ENCODE assay signal across 26 cellular contexts in the genomic region with DNA sequence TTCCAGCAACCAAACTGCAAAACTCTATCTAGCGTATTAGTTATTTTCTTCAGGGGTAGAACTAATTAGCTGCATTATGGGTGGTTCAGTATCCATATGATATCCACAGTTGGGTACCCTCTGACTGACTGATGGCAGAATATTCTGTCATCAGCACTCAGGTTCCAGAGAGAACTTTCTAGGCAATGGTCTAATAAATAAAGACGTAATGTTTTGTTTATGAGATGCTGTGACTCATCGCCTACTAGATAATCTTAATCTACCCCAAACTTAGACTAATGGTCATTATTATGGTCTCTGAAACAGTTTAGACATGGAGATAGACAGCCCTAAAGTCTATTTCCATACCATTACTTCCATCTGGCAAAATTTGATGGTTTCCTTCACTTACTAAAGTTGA.
"Had no signal": no experiment of that assay in that cellular context is flagged by ENCODE, and none has a peak within 500 bp of the region (broad histone marks: within the 10 kb centered on the region; RNA-seq: fewer than 3 reads in every experiment).

No MANE protein-coding gene starts in this region.

- H3K27me3 Mint-ChIP-seq: activated CD4-positive, alpha-beta memory T cell treated with anti-CD3 and anti-CD28 coated beads, Interleukin-2, amount 10 ng/mL, durations not matched to agents 7 days and 5 days; activated CD4-positive, alpha-beta T cell treated with anti-CD3 and anti-CD28 coated beads for 36 hours; activated CD4-positive, alpha-beta T cell treated with anti-CD3 and anti-CD28 coated beads, Interleukin-2, amount 10 ng/mL, durations not matched to agents 24 days and 14 days; activated naive CD4-positive, alpha-beta T cell treated with anti-CD3 and anti-CD28 coated beads, Interleukin-2, amount 10 ng/mL, durations not matched to agents 7 days and 5 days; activated naive CD8-positive, alpha-beta T cell treated with anti-CD3 and anti-CD28 coated beads, Interleukin-2, amount 10 ng/mL, durations not matched to agents 7 days and 5 days; activated T-cell treated with anti-CD3 and anti-CD28 coated beads, Interleukin-2, amount 50 U/mL, for 24 hours; effector memory CD8-positive, alpha-beta T cell had no signal

- H3K27me3 ChIP-seq: brain microvascular endothelial cell, esophagus squamous epithelium had no signal

- H3K36me3 Mint-ChIP-seq: activated naive CD4-positive, alpha-beta T cell treated with anti-CD3 and anti-CD28 coated beads, Interleukin-2, amount 10 ng/mL, durations not matched to agents 7 days and 5 days; activated naive CD4-positive, alpha-beta T cell treated with anti-CD3 and anti-CD28 coated beads, Interleukin-2, amount 50 U/mL, for 72 hours had no signal

- H3K9me3 Mint-ChIP-seq: activated CD4-positive, alpha-beta memory T cell treated with anti-CD3 and anti-CD28 coated beads, Interleukin-2, amount 10 ng/mL, durations not matched to agents 7 days and 5 days; activated CD4-positive, alpha-beta T cell treated with anti-CD3 and anti-CD28 coated beads, Interleukin-2, amount 10 ng/mL, durations not matched to agents 24 days and 14 days; activated naive CD4-positive, alpha-beta T cell treated with anti-CD3 and anti-CD28 coated beads, Interleukin-2, amount 10 ng/mL, durations not matched to agents 7 days and 5 days; activated naive CD4-positive, alpha-beta T cell treated with anti-CD3 and anti-CD28 coated beads, Interleukin-2, amount 50 U/mL, for 72 hours; activated naive CD8-positive, alpha-beta T cell treated with anti-CD3 and anti-CD28 coated beads, Interleukin-2, amount 10 ng/mL, durations not matched to agents 7 days and 5 days; activated T-cell treated with anti-CD3 and anti-CD28 coated beads, Interleukin-2, amount 50 U/mL, for 24 hours; activated T-cell treated with anti-CD3 and anti-CD28 coated beads, Interleukin-2, amount 50 U/mL, for 72 hours; effector memory CD8-positive, alpha-beta T cell had no signal

- H3K36me3 ChIP-seq: brain microvascular endothelial cell, esophagus squamous epithelium had no signal

- H3K9me3 ChIP-seq: esophagus squamous epithelium had no signal

- H3K27ac ChIP-seq: brain microvascular endothelial cell, epithelial cell of prostate, esophagus squamous epithelium had no signal

- H3K4me3 Mint-ChIP-seq: activated CD4-positive, alpha-beta memory T cell treated with anti-CD3 and anti-CD28 coated beads, Interleukin-2, amount 10 ng/mL, durations not matched to agents 7 days and 5 days; activated CD4-positive, alpha-beta T cell treated with anti-CD3 and anti-CD28 coated beads for 36 hours; activated CD4-positive, alpha-beta T cell treated with anti-CD3 and anti-CD28 coated beads, Interleukin-2, amount 10 ng/mL, durations not matched to agents 24 days and 14 days; activated naive CD4-positive, alpha-beta T cell treated with anti-CD3 and anti-CD28 coated beads, Interleukin-2, amount 10 ng/mL, durations not matched to agents 7 days and 5 days; activated naive CD8-positive, alpha-beta T cell treated with anti-CD3 and anti-CD28 coated beads, Interleukin-2, amount 10 ng/mL, durations not matched to agents 7 days and 5 days; activated T-cell treated with anti-CD3 and anti-CD28 coated beads, Interleukin-2, amount 50 U/mL, for 24 hours; activated T-cell treated with anti-CD3 and anti-CD28 coated beads, Interleukin-2, amount 50 U/mL, for 72 hours; effector memory CD8-positive, alpha-beta T cell had no signal

- ATAC-seq: activated CD4-positive, alpha-beta T cell treated with anti-CD3 and anti-CD28 coated beads for 36 hours; activated naive CD4-positive, alpha-beta T cell treated with anti-CD3 and anti-CD28 coated beads, Interleukin-2, amount 50 U/mL, for 72 hours; activated T-cell treated with anti-CD3 and anti-CD28 coated beads, Interleukin-2, amount 50 U/mL, for 72 hours; effector memory CD8-positive, alpha-beta T cell had no signal

- DNase-seq: activated CD4-positive, alpha-beta memory T cell treated with anti-CD3 and anti-CD28 coated beads, Interleukin-2, amount 10 ng/mL, durations not matched to agents 7 days and 5 days; activated CD4-positive, alpha-beta T cell treated with anti-CD3 and anti-CD28 coated beads for 36 hours; activated CD4-positive, alpha-beta T cell treated with anti-CD3 and anti-CD28 coated beads, Interleukin-2, amount 10 ng/mL, durations not matched to agents 24 days and 14 days; activated CD4-positive, CD25-positive, alpha-beta regulatory T cell; activated CD4-positive, CD25-positive, alpha-beta regulatory T cell treated with anti-CD3 and anti-CD28 coated beads, Interleukin-2, amount 50 U/mL, for 72 hours; activated CD8-positive, alpha-beta memory T cell treated with anti-CD3 and anti-CD28 coated beads, Interleukin-2, amount 50 U/mL, for 48 hours; activated gamma-delta T cell; activated naive CD4-positive, alpha-beta T cell; activated naive CD4-positive, alpha-beta T cell treated with anti-CD3 and anti-CD28 coated beads, Interleukin-2, amount 10 ng/mL, durations not matched to agents 7 days and 5 days; activated naive CD8-positive, alpha-beta T cell treated with anti-CD3 and anti-CD28 coated beads, Interleukin-2, amount 10 ng/mL, durations not matched to agents 7 days and 5 days; activated T-cell treated with anti-CD3 and anti-CD28 coated beads for 4 hours; activated T-cell treated with anti-CD3 and anti-CD28 coated beads, Interleukin-2, amount 50 U/mL, for 24 hours; activated T-cell treated with anti-CD3 and anti-CD28 coated beads, Interleukin-2, amount 50 U/mL, for 72 hours; amniotic stem cell; anterior cingulate cortex; brain microvascular endothelial cell; cortex of kidney; dermis blood vessel endothelial cell; effector CD4-positive, alpha-beta T cell; effector memory CD8-positive, alpha-beta T cell; esophagus squamous epithelium; foreskin fibroblast; head of caudate nucleus; T-helper 2 cell had no signal

- H3K4me3 ChIP-seq: esophagus squamous epithelium had no signal

- H3K27ac Mint-ChIP-seq: activated CD4-positive, alpha-beta memory T cell treated with anti-CD3 and anti-CD28 coated beads, Interleukin-2, amount 10 ng/mL, durations not matched to agents 7 days and 5 days; activated CD4-positive, alpha-beta T cell treated with anti-CD3 and anti-CD28 coated beads for 36 hours; activated CD4-positive, alpha-beta T cell treated with anti-CD3 and anti-CD28 coated beads, Interleukin-2, amount 10 ng/mL, durations not matched to agents 24 days and 14 days; activated naive CD4-positive, alpha-beta T cell treated with anti-CD3 and anti-CD28 coated beads, Interleukin-2, amount 10 ng/mL, durations not matched to agents 7 days and 5 days; activated naive CD4-positive, alpha-beta T cell treated with anti-CD3 and anti-CD28 coated beads, Interleukin-2, amount 50 U/mL, for 72 hours; activated naive CD8-positive, alpha-beta T cell treated with anti-CD3 and anti-CD28 coated beads, Interleukin-2, amount 10 ng/mL, durations not matched to agents 7 days and 5 days; activated T-cell treated with anti-CD3 and anti-CD28 coated beads, Interleukin-2, amount 50 U/mL, for 24 hours; effector memory CD8-positive, alpha-beta T cell had no signal
